Comparison of ENCODE assay signal across 12 cellular contexts in the genomic region with DNA sequence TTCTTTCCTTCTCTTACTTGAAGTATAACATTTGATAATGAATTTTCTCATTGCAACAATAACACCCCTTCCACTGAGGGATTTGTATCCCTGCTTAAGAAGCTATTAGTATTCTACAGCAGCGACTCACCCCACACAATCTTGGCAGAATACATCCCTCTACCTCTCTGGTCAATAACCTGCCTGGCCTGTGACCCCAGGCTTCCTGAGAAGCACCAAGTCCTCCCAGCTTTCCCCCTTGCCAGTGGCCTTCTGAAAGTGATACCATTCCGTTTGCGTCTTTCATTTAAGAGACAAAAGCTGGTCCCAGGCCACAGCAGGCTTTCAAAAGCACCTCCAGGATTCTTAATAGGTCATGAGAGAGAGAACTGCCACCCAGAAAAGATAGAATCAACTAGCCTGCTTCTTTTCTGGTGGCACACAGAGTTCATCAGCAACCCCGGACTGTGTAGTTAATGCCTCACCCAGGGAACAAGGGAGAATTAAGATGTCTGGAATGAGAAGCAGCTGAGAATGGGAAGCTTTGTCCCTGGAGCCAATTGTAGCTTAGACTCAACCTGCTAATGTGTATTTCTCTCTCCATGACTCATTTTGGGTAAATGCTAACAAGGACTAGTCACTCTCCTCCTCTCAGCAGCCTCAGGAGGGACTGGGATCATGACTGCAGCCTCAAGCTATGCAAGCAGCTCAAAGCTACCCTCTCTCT.
DNase-seq lines count a peak whose midpoint lies in the region; ATAC-seq and TF ChIP-seq lines count a peak whose summit lies in the region.
"Had no signal": no experiment of that assay in that cellular context is flagged by ENCODE, and none has a peak within 500 bp of the region (broad histone marks: within the 10 kb centered on the region; RNA-seq: fewer than 3 reads in every experiment).

No MANE protein-coding gene starts in this region.

- intact Hi-C loops in PC-3 (cut with micrococcal nuclease), result loop anchor here (2.0 to 10.0 kb wide), 2 partner anchors 29 to 51 kb away; no protein-coding TSS in a partner anchor

- H3K27me3 ChIP-seq in PC-3 (ENCODE audit: low read length), result no peaks in the 10 kb centered on the region
- H3K27me3 ChIP-seq in neural progenitor cell, result no peaks in the 10 kb centered on the region
- H3K27me3 ChIP-seq in effector memory CD4-positive, alpha-beta T cell (replicated peaks; ENCODE audit: control insufficient read depth, insufficient read depth, low read length, poor library complexity, severe bottlenecking), result no peaks in the 10 kb centered on the region

- H4K20me1 ChIP-seq in PC-3 (ENCODE audit: low read length) (no peaks in the 10 kb centered on the region), neural progenitor cell (ENCODE audit: low read depth) (no peaks in the 10 kb centered on the region)

- no peaks in the 10 kb centered on the region for H3K9me2 ChIP-seq in PC-3 (replicated peaks; ENCODE audit: low read length)

- H2AFZ ChIP-seq in PC-3 (ENCODE audit: low read length) (peak overlapping the region; percentile 40; the same call in 1 of the 2 replicates), neural progenitor cell (replicated peaks) (peak overlapping the region; percentile 52)

- H3K27ac ChIP-seq in PC-3 (ENCODE audit: low read length) (peak overlapping the region; percentile 100), epithelial cell of prostate (peak overlapping the region; percentile 100), neural progenitor cell (no peak overlapping the region)
- H3K27ac ChIP-seq in effector memory CD4-positive, alpha-beta T cell (ENCODE audit: insufficient read depth, low read length, poor library complexity, severe bottlenecking), result no peak overlapping the region

- BruUV-seq in PC-3 (replicated peaks; lab: Mats Ljungman, UMichigan), result TSS peak; percentile 97

- no peaks in the 10 kb centered on the region for H3K36me3 Mint-ChIP-seq in neural progenitor cell
- no peaks in the 10 kb centered on the region for H3K36me3 Mint-ChIP-seq in stimulated activated effector memory CD8-positive, alpha-beta T cell treated with anti-CD3 and anti-CD28 coated beads, Interleukin-12 subunit alpha, Interleukin-12 subunit beta, amount 100 ng/mL, for 72 hours
- H3K36me3 Mint-ChIP-seq: activated naive CD8-positive, alpha-beta T cell treated with anti-CD3 and anti-CD28 coated beads for 36 hours; immature natural killer cell had no signal

- peak overlapping the region; percentile 62 for H3K4me3 ChIP-seq in PC-3 (ENCODE audit: low read length)
- H3K4me3 ChIP-seq in neural progenitor cell, result no peak overlapping the region
- H3K4me3 ChIP-seq in effector memory CD4-positive, alpha-beta T cell (ENCODE audit: insufficient read depth, low read depth, low read length, poor library complexity, severe bottlenecking), result no peak overlapping the region
- H3K4me3 ChIP-seq: skin epidermis had no signal

- no peak overlapping the region for H3K27ac Mint-ChIP-seq in neural progenitor cell
- H3K27ac Mint-ChIP-seq in stimulated activated effector memory CD8-positive, alpha-beta T cell treated with anti-CD3 and anti-CD28 coated beads, Interleukin-12 subunit alpha, Interleukin-12 subunit beta, amount 100 ng/mL, for 72 hours, result no peak overlapping the region
- H3K27ac Mint-ChIP-seq: activated naive CD8-positive, alpha-beta T cell treated with anti-CD3 and anti-CD28 coated beads for 36 hours; immature natural killer cell had no signal

- H3F3A ChIP-seq in PC-3 (ENCODE audit: low read length, unreplicated experiment), result peaks cover 6% of the 10 kb centered on the region
- H3F3A ChIP-seq in neural progenitor cell (ENCODE audit: low read depth), result peaks cover 15% of the 10 kb centered on the region

- H3K36me3 ChIP-seq in PC-3 (ENCODE audit: low read depth, low read length) (no peaks in the 10 kb centered on the region), neural progenitor cell (no peaks in the 10 kb centered on the region)
- H3K36me3 ChIP-seq in effector memory CD4-positive, alpha-beta T cell (ENCODE audit: control insufficient read depth, insufficient read depth, low read length), result no peaks in the 10 kb centered on the region

- no peaks in the 10 kb centered on the region for H3K27me3 Mint-ChIP-seq in neural progenitor cell (ENCODE audit: insufficient read depth, low read depth)

- TF ChIP-seq CTCF in PC-3 (conservative IDR thresholded peaks at IDR 0.05; ENCODE audit: low read depth, low read length) (no peak), neural progenitor cell (IDR thresholded peaks at IDR 0.05) (no peak)

- peaks cover 5% of the 10 kb centered on the region for H3K9me3 Mint-ChIP-seq in neural progenitor cell
- H3K9me3 Mint-ChIP-seq in stimulated activated effector memory CD8-positive, alpha-beta T cell treated with anti-CD3 and anti-CD28 coated beads, Interleukin-12 subunit alpha, Interleukin-12 subunit beta, amount 100 ng/mL, for 72 hours, result no peaks in the 10 kb centered on the region

- peak; percentile 99 for DNase-seq in EH (ENCODE audit: low read depth)
- DNase-seq in PC-3, result peak; percentile 93
- DNase-seq in epithelial cell of prostate (ENCODE audit: low read depth, low spot score), result peak; percentile 98
- DNase-seq in neural progenitor cell (ENCODE audit: low spot score), result peak; percentile 20
- no peak for DNase-seq in stimulated activated effector memory CD8-positive, alpha-beta T cell treated with anti-CD3 and anti-CD28 coated beads, Interleukin-12 subunit alpha, Interleukin-12 subunit beta, amount 100 ng/mL, for 72 hours (ENCODE audit: low spot score in 2 of 2)
- no peak for DNase-seq in effector memory CD4-positive, alpha-beta T cell
- DNase-seq: activated naive CD8-positive, alpha-beta T cell treated with anti-CD3 and anti-CD28 coated beads for 36 hours; immature natural killer cell; NCI-H2081 treated with DMSO at 0.1 percent for 48 hours had no signal

- no peaks in the 10 kb centered on the region for H3K9me3 ChIP-seq in PC-3 (ENCODE audit: low read length)
- H3K9me3 ChIP-seq in neural progenitor cell (ENCODE audit: low read depth), result no peaks in the 10 kb centered on the region
- H3K9me3 ChIP-seq in effector memory CD4-positive, alpha-beta T cell (ENCODE audit: control insufficient read depth, low read length), result no peaks in the 10 kb centered on the region

- H3K9ac ChIP-seq in PC-3 (ENCODE audit: low read length) (peak overlapping the region; percentile 82), neural progenitor cell (no peak overlapping the region)

- POLR2A ChIA-PET in PC-3 (lab: Charles Lee; ENCODE audit: unreplicated experiment), result interaction anchor here (0.5 to 1.5 kb wide), 4 partner anchors 9 to 71 kb away, joined by 3 to 10 read pairs (median 4); no protein-coding TSS in a partner anchor

- ATAC-seq in PC-3 (peak; percentile 96), GM19023 (IDR thresholded peaks at IDR 0.05; ENCODE audit: unreplicated experiment) (no peak), GM18907 (IDR thresholded peaks at IDR 0.05; ENCODE audit: unreplicated experiment) (no peak)
- no peak for ATAC-seq in stimulated activated effector memory CD8-positive, alpha-beta T cell treated with anti-CD3 and anti-CD28 coated beads, Interleukin-12 subunit alpha, Interleukin-12 subunit beta, amount 100 ng/mL, for 72 hours

- no peak overlapping the region for H3K4me3 Mint-ChIP-seq in neural progenitor cell
- H3K4me3 Mint-ChIP-seq in stimulated activated effector memory CD8-positive, alpha-beta T cell treated with anti-CD3 and anti-CD28 coated beads, Interleukin-12 subunit alpha, Interleukin-12 subunit beta, amount 100 ng/mL, for 72 hours, result no peak overlapping the region
- H3K4me3 Mint-ChIP-seq: activated naive CD8-positive, alpha-beta T cell treated with anti-CD3 and anti-CD28 coated beads for 36 hours; immature natural killer cell had no signal

- H3K4me1 Mint-ChIP-seq in neural progenitor cell, result peaks cover 11% of the 10 kb centered on the region
- H3K4me1 Mint-ChIP-seq in stimulated activated effector memory CD8-positive, alpha-beta T cell treated with anti-CD3 and anti-CD28 coated beads, Interleukin-12 subunit alpha, Interleukin-12 subunit beta, amount 100 ng/mL, for 72 hours, result no peaks in the 10 kb centered on the region
- H3K4me1 Mint-ChIP-seq: activated naive CD8-positive, alpha-beta T cell treated with anti-CD3 and anti-CD28 coated beads for 36 hours; immature natural killer cell had no signal

- H3K4me2 ChIP-seq in PC-3 (ENCODE audit: low read length) (peak overlapping the region; percentile 89), neural progenitor cell (peak overlapping the region; percentile 70)

- H3K4me1 ChIP-seq in PC-3 (ENCODE audit: insufficient read depth, low read length), result peaks cover 38% of the 10 kb centered on the region
- H3K4me1 ChIP-seq in neural progenitor cell, result peaks cover 13% of the 10 kb centered on the region
- no peaks in the 10 kb centered on the region for H3K4me1 ChIP-seq in effector memory CD4-positive, alpha-beta T cell (ENCODE audit: control insufficient read depth, insufficient read depth, low read length, poor library complexity, severe bottlenecking)

- no peaks in the 10 kb centered on the region for H3K79me2 ChIP-seq in PC-3 (ENCODE audit: low read length)
- no peaks in the 10 kb centered on the region for H3K79me2 ChIP-seq in neural progenitor cell (ENCODE audit: low read depth)

- CTCF ChIA-PET in PC-3 (lab: Charles Lee), result no interaction called here

Comparison
In these comparisons a context has a peak if more than half of its experiments do, and no peak if none do; other contexts are left out.
1. DNase-seq: peak in EH (single experiment), PC-3 (single experiment), epithelial cell of prostate (single experiment) and neural progenitor cell (single experiment); none in stimulated activated effector memory CD8-positive, alpha-beta T cell treated with anti-CD3 and anti-CD28 coated beads, Interleukin-12 subunit alpha, Interleukin-12 subunit beta, amount 100 ng/mL, for 72 hours (0 of 2) and effector memory CD4-positive, alpha-beta T cell (0 of 3).
2. H3K27ac ChIP-seq: peak in PC-3 (single experiment) and epithelial cell of prostate (single experiment); none in neural progenitor cell (single experiment) and effector memory CD4-positive, alpha-beta T cell (single experiment).